Comparison of ENCODE assay signal across 1 cellular context in genomic region chr16:68564367-68564985, GRCh38.
TF ChIP-seq lines count a peak whose summit lies in the region.

No MANE protein-coding gene starts in this region.

TF ChIP-seq in K562, 482 proteins besides CTCF, POLR2A, EP300 and RAD21 (continued from another document):
- TF ChIP-seq ATF6 (CRISPR knock-in tag; IDR thresholded peaks at IDR 0.05) (no peak), XRCC3 (IDR thresholded peaks at IDR 0.05) (peak; percentile 76; the same call in 1 of the 2 replicates), ZBTB40 (IDR thresholded peaks at IDR 0.05) (no peak), ZBTB40 (CRISPR knock-in tag; IDR thresholded peaks at IDR 0.05) (no peak), PRDM10 (IDR thresholded peaks at IDR 0.05; ENCODE audit: partially characterized antibody) (no peak), ZNF75A (CRISPR knock-in tag; IDR thresholded peaks at IDR 0.05) (peak; percentile 97), CBX3 (IDR thresholded peaks at IDR 0.05; ENCODE audit: borderline replicate concordance in 1 of 2, low read length in 2 of 2) (peak in 1 of 2 experiments; percentile 49; a peak in 1 of 3 replicates), TRIM24 (IDR thresholded peaks at IDR 0.05) (peak in 1 of 2 experiments; percentile 60; a peak in 2 of 4 replicates), CHD2 (IDR thresholded peaks at IDR 0.05; ENCODE audit: low read depth, low read length) (no peak), ZNF280A (IDR thresholded peaks at IDR 0.05; ENCODE audit: low read depth, partially characterized antibody) (peak; percentile 80), RBM25 (IDR thresholded peaks at IDR 0.05; ENCODE audit: low read depth, low read length, severe bottlenecking) (peak; percentile 19), MYC (IDR thresholded peaks at IDR 0.05; ENCODE audit: low read depth, low read length) (no peak), MYC (CRISPR knock-in tag; IDR thresholded peaks at IDR 0.05; ENCODE audit: borderline replicate concordance, low read depth) (no peak), CBX5 (IDR thresholded peaks at IDR 0.05; ENCODE audit: borderline replicate concordance, low read depth) (peak; percentile 57; the same call in 1 of the 2 replicates), SIX5 (IDR thresholded peaks at IDR 0.05; ENCODE audit: borderline replicate concordance in 1 of 2, insufficient read depth in 1 of 2, low read depth in 1 of 2, low read length in 2 of 2) (no peak)
